ENCODE assay signal across 17 cellular contexts in genomic region chr3:14880486-14881179, GRCh38.
DNase-seq lines count a peak whose midpoint lies in the region; ATAC-seq and TF ChIP-seq lines count a peak whose summit lies in the region.
"Had no signal": no experiment of that assay in that cellular context is flagged by ENCODE, and none has a peak within 500 bp of the region (broad histone marks: within the 10 kb centered on the region; RNA-seq: fewer than 3 reads in every experiment).

No MANE protein-coding gene starts in this region.

- H3K4ac ChIP-seq in H9 (ENCODE audit: low read depth, low read length), result no peak overlapping the region

- peak overlapping the region in 2 of 3 experiments; percentile 28 to 79; a peak in 2 of 7 replicates for H3K27ac Mint-ChIP-seq in H9
- H3K27ac Mint-ChIP-seq in activated T-helper 1 cell treated with anti-CD3 and anti-CD28 coated beads, Interleukin-12 subunit alpha, Interleukin-12 subunit beta, Interleukin-2, Interleukin-4 antibody, amounts not matched to agents 30 ng/mL and 10 ng/mL and 1 ng/mL, durations not matched to agents 14 hours and 24 hours and 36 hours, result peak overlapping the region; percentile 45
- H3K27ac Mint-ChIP-seq: nephron progenitor cell had no signal

- no peak for ATAC-seq in right cardiac atrium
- ATAC-seq: left colon had no signal

- H3K9ac ChIP-seq in H9 (ENCODE audit: extremely low read depth, insufficient read length, low read length) (no peak overlapping the region), MM.1S (ENCODE audit: low read length) (no peak overlapping the region)

- H3K14ac ChIP-seq in H9 (ENCODE audit: insufficient read depth, low read length), result peak overlapping the region; percentile 44; the same call in 1 of the 2 replicates

- H3K4me1 ChIP-seq in right cardiac atrium (ENCODE audit: control insufficient read depth, insufficient read depth, low read length) (no peaks in the 10 kb centered on the region), H9 (ENCODE audit: insufficient read depth, low read length) (peaks cover 4% of the 10 kb centered on the region; the same call in 1 of the 2 replicates), MM.1S (ENCODE audit: low read length) (no peaks in the 10 kb centered on the region)
- H3K4me1 ChIP-seq: Caco-2 had no signal

- H3K79me2 ChIP-seq in H9 (ENCODE audit: insufficient read depth, low read length) (no peaks in the 10 kb centered on the region), MM.1S (ENCODE audit: low read length) (no peaks in the 10 kb centered on the region)

- H2AFZ ChIP-seq in H9 (ENCODE audit: low read length) (no peak overlapping the region), MM.1S (ENCODE audit: low read length) (no peak overlapping the region)

- no peak overlapping the region for H2BK12ac ChIP-seq in H9 (ENCODE audit: insufficient read length, low read depth, low read length)

- intact Hi-C loops in cardiac septum (cut with DNase I) (no loop called here), right cardiac atrium (cut with DNase I) (no loop called here), posterior vena cava (cut with DNase I) (no loop called here)
- intact Hi-C loops in activated T-helper 1 cell treated with anti-CD3 and anti-CD28 coated beads, Interleukin-12 subunit alpha, Interleukin-12 subunit beta, Interleukin-2, Interleukin-4 antibody, amounts not matched to agents 30 ng/mL and 10 ng/mL and 1 ng/mL, durations not matched to agents 14 hours and 24 hours and 36 hours (cut with micrococcal nuclease), result no loop called here

- H3K9me3 ChIP-seq in right cardiac atrium (ENCODE audit: control insufficient read depth, low read length), result no peaks in the 10 kb centered on the region
- no peaks in the 10 kb centered on the region for H3K9me3 ChIP-seq in H9 (ENCODE audit: control insufficient read depth, low read depth, low read length)
- no peaks in the 10 kb centered on the region for H3K9me3 ChIP-seq in MM.1S (replicated peaks; ENCODE audit: insufficient read depth, low read length)
- H3K9me3 ChIP-seq: Caco-2, transverse colon had no signal

- H2BK120ac ChIP-seq in H9 (ENCODE audit: low read depth, low read length, poor library complexity, severe bottlenecking), result no peak overlapping the region

- 62% methylated on average over 11 of the region's 11 CpGs for WGBS in right cardiac atrium
- WGBS in H9 (ENCODE audit: extremely low coverage, insufficient read length, low lambda C conversion rate), result no CpG with 5 or more reads among the region's 11 CpGs

- no peak overlapping the region for H3K23ac ChIP-seq in H9 (ENCODE audit: insufficient read length, low read depth, low read length)

- H3K79me1 ChIP-seq in H9 (ENCODE audit: insufficient read depth, low read depth, low read length, poor library complexity, severe bottlenecking), result no peaks in the 10 kb centered on the region

- H2AK5ac ChIP-seq in H9 (ENCODE audit: insufficient read length, low read length), result no peak overlapping the region

- H3K36me3 ChIP-seq in MM.1S (replicated peaks; ENCODE audit: insufficient read depth, low read length), result no peaks in the 10 kb centered on the region
- H3K36me3 ChIP-seq: transverse colon had no signal

- TF ChIP-seq CTCF in H9 (conservative IDR thresholded peaks at IDR 0.05), result no peak
- no peak for TF ChIP-seq CTCF in MM.1S (IDR thresholded peaks at IDR 0.05; ENCODE audit: low read length)

- H4K5ac ChIP-seq in H9 (ENCODE audit: insufficient read length, low read depth, low read length), result no peak overlapping the region

- H3K27me3 ChIP-seq in right cardiac atrium (ENCODE audit: control insufficient read depth, insufficient read depth), result no peaks in the 10 kb centered on the region
- H3K27me3 ChIP-seq in H9 (ENCODE audit: insufficient read depth, low read length), result no peaks in the 10 kb centered on the region
- no peaks in the 10 kb centered on the region for H3K27me3 ChIP-seq in MM.1S (replicated peaks; ENCODE audit: insufficient read depth, low read length)
- H3K27me3 ChIP-seq: transverse colon had no signal

- no peak overlapping the region for H3K56ac ChIP-seq in H9 (ENCODE audit: insufficient read length, low read depth, low read length)

- H3K4me2 ChIP-seq in H9 (ENCODE audit: insufficient read depth, insufficient read length, low read length), result no peak overlapping the region
- no peak overlapping the region for H3K4me2 ChIP-seq in MM.1S (ENCODE audit: low read depth, low read length)

- H3K23me2 ChIP-seq in H9 (ENCODE audit: insufficient read length, low read depth, low read length, poor library complexity, severe bottlenecking), result no peaks in the 10 kb centered on the region

- H3K4me3 Mint-ChIP-seq in H9, result no peak overlapping the region
- H3K4me3 Mint-ChIP-seq in activated T-helper 1 cell treated with anti-CD3 and anti-CD28 coated beads, Interleukin-12 subunit alpha, Interleukin-12 subunit beta, Interleukin-2, Interleukin-4 antibody, amounts not matched to agents 30 ng/mL and 10 ng/mL and 1 ng/mL, durations not matched to agents 14 hours and 24 hours and 36 hours, result peak overlapping the region; percentile 2
- H3K4me3 Mint-ChIP-seq: nephron progenitor cell had no signal

- H4K91ac ChIP-seq in H9 (ENCODE audit: insufficient read length, low read depth, low read length), result no peak overlapping the region

- no peak overlapping the region for H3T11ph ChIP-seq in H9 (ENCODE audit: low read length)

- H4K20me1 ChIP-seq in H9 (ENCODE audit: control insufficient read depth, insufficient read depth, insufficient read length), result no peaks in the 10 kb centered on the region
- H4K20me1 ChIP-seq in MM.1S (ENCODE audit: insufficient read depth, low read length), result no peaks in the 10 kb centered on the region

- no peaks in the 10 kb centered on the region; a peak in 1 of 7 replicates for H3K36me3 Mint-ChIP-seq in H9 (ENCODE audit: insufficient read depth in 1 of 3, low read depth in 3 of 3)
- H3K36me3 Mint-ChIP-seq in activated T-helper 1 cell treated with anti-CD3 and anti-CD28 coated beads, Interleukin-12 subunit alpha, Interleukin-12 subunit beta, Interleukin-2, Interleukin-4 antibody, amounts not matched to agents 30 ng/mL and 10 ng/mL and 1 ng/mL, durations not matched to agents 14 hours and 24 hours and 36 hours (ENCODE audit: low read depth), result peaks cover 2% of the 10 kb centered on the region

- no peaks in the 10 kb centered on the region for H3K9me3 Mint-ChIP-seq in H9
- no peaks in the 10 kb centered on the region for H3K9me3 Mint-ChIP-seq in activated T-helper 1 cell treated with anti-CD3 and anti-CD28 coated beads, Interleukin-12 subunit alpha, Interleukin-12 subunit beta, Interleukin-2, Interleukin-4 antibody, amounts not matched to agents 30 ng/mL and 10 ng/mL and 1 ng/mL, durations not matched to agents 14 hours and 24 hours and 36 hours
- H3K9me3 Mint-ChIP-seq: nephron progenitor cell had no signal

- no peak overlapping the region for H3K4me3 ChIP-seq in right cardiac atrium (ENCODE audit: low read length)
- H3K4me3 ChIP-seq in MM.1S (ENCODE audit: low read length), result no peak overlapping the region
- H3K4me3 ChIP-seq: transverse colon had no signal

- no peak overlapping the region for H2BK5ac ChIP-seq in H9 (ENCODE audit: insufficient read length, low read length)

- peak; percentile 72 for DNase-seq in cardiac septum (ENCODE audit: low spot score)
- DNase-seq in right cardiac atrium, result no peak
- DNase-seq in H9, result no peak
- no peak for DNase-seq in activated T-helper 1 cell treated with anti-CD3 and anti-CD28 coated beads, Interleukin-12 subunit alpha, Interleukin-12 subunit beta, Interleukin-2, Interleukin-4 antibody, amounts not matched to agents 30 ng/mL and 10 ng/mL and 1 ng/mL, durations not matched to agents 14 hours and 24 hours and 36 hours (ENCODE audit: low spot score)
- peak; percentile 24 for DNase-seq in posterior vena cava (ENCODE audit: low spot score)
- no peak for DNase-seq in activated gamma-delta T cell treated with Interleukin-2 at 50 U/mL for 16 hours
- no peak for DNase-seq in MM.1S
- DNase-seq: activated effector memory CD4-positive, alpha-beta T cell treated with Interleukin-2 at 50 U/mL for 16 hours; Caco-2; left colon; NCI-H1694; NCI-H446; nephron progenitor cell; stimulated activated CD4-positive, alpha-beta T cell treated with anti-CD3 and anti-CD28 coated beads, Interleukin-1b, Interleukin-23, amount 100 ng/mL, for 48 hours; stimulated activated naive CD4-positive, alpha-beta T cell treated with Interleukin-2 at 50 U/mL for 16 hours; transverse colon had no signal

- no peak overlapping the region for H3K18ac ChIP-seq in H9 (ENCODE audit: insufficient read length, low read depth, low read length)

- H2BK20ac ChIP-seq in H9 (ENCODE audit: low read depth, low read length, poor library complexity, severe bottlenecking), result no peak overlapping the region

- no peak overlapping the region for H2BK15ac ChIP-seq in H9 (ENCODE audit: low read depth, low read length)

- no peaks in the 10 kb centered on the region for H3K9me2 ChIP-seq in MM.1S (replicated peaks; ENCODE audit: insufficient read depth, low read length)

- H3F3A ChIP-seq in MM.1S (ENCODE audit: insufficient read depth, low read length), result no peaks in the 10 kb centered on the region

- H3K27ac ChIP-seq in right cardiac atrium (ENCODE audit: low read length) (no peak overlapping the region), H9 (ENCODE audit: insufficient read length, low read depth, low read length) (no peak overlapping the region), MM.1S (ENCODE audit: low read length) (no peak overlapping the region)
- H3K27ac ChIP-seq: RWPE1, transverse colon had no signal

- peaks cover 22% of the 10 kb centered on the region in 2 experiments for H3K4me1 Mint-ChIP-seq in H9
- peaks cover 53% of the 10 kb centered on the region for H3K4me1 Mint-ChIP-seq in activated T-helper 1 cell treated with anti-CD3 and anti-CD28 coated beads, Interleukin-12 subunit alpha, Interleukin-12 subunit beta, Interleukin-2, Interleukin-4 antibody, amounts not matched to agents 30 ng/mL and 10 ng/mL and 1 ng/mL, durations not matched to agents 14 hours and 24 hours and 36 hours (ENCODE audit: low read depth)

- no peak overlapping the region for H4K8ac ChIP-seq in H9 (replicated peaks; ENCODE audit: insufficient read length, low read depth, low read length)

- H3K27me3 Mint-ChIP-seq in H9 (ENCODE audit: low read depth), result peaks cover 1% of the 10 kb centered on the region; the same call in 1 of the 2 replicates
- no peaks in the 10 kb centered on the region for H3K27me3 Mint-ChIP-seq in activated T-helper 1 cell treated with anti-CD3 and anti-CD28 coated beads, Interleukin-12 subunit alpha, Interleukin-12 subunit beta, Interleukin-2, Interleukin-4 antibody, amounts not matched to agents 30 ng/mL and 10 ng/mL and 1 ng/mL, durations not matched to agents 14 hours and 24 hours and 36 hours (ENCODE audit: insufficient read depth)

Comparison
In these comparisons a context has a peak if more than half of its experiments do, and no peak if none do; other contexts are left out.
1. DNase-seq: peak in cardiac septum (single experiment) and posterior vena cava (single experiment); none in right cardiac atrium (0 of 3), H9 (single experiment), activated T-helper 1 cell treated with anti-CD3 and anti-CD28 coated beads, Interleukin-12 subunit alpha, Interleukin-12 subunit beta, Interleukin-2, Interleukin-4 antibody, amounts not matched to agents 30 ng/mL and 10 ng/mL and 1 ng/mL, durations not matched to agents 14 hours and 24 hours and 36 hours (single experiment), activated gamma-delta T cell treated with Interleukin-2 at 50 U/mL for 16 hours (single experiment) and MM.1S (single experiment).